10 cellular contexts compared by ENCODE assay signal in genomic region chr12:47777741-47778558, GRCh38. TPM values are rescaled to one million over a fixed set of nuclear protein-coding genes. Genes with fewer than 3 reads are reported as not detected.
DNase-seq lines count a peak whose midpoint lies in the region; ATAC-seq and TF ChIP-seq lines count a peak whose summit lies in the region.
"Had no signal": no experiment of that assay in that cellular context is flagged by ENCODE, and none has a peak within 500 bp of the region (broad histone marks: within the 10 kb centered on the region; RNA-seq: fewer than 3 reads in every experiment).

No MANE protein-coding gene starts in this region.

- H3K36me3 Mint-ChIP-seq in naive thymus-derived CD8-positive, alpha-beta T cell: peaks cover 0 to 4% (median 0%) of the 10 kb centered on the region in 3 donors

- DNase-seq in NCI-H2171 treated with DMSO at 0.1 percent for 48 hours (lab: John Stamatoyannopoulos, UW): peak; percentile 17
- no peak for DNase-seq in NCI-H2171 (lab: John Stamatoyannopoulos, UW)
- peak; percentile 62 to 78 for DNase-seq in SHP77 (lab: John Stamatoyannopoulos, UW)
- DNase-seq in left ventricle myocardium inferior: peak; percentile 49
- DNase-seq in spleen: peak; percentile 83
- DNase-seq in naive thymus-derived CD8-positive, alpha-beta T cell: no peak
- no peak for DNase-seq in T-helper 9 cell
- DNase-seq: kidney glomerular epithelial cell had no signal

- TF ChIP-seq POLR2A in spleen (IDR thresholded peaks at IDR 0.05): no peak

- peak overlapping the region in 2 of 10 donors; percentile 21 to 48 for H3K27ac Mint-ChIP-seq in naive thymus-derived CD8-positive, alpha-beta T cell

- H3K27me3 Mint-ChIP-seq in naive thymus-derived CD8-positive, alpha-beta T cell: no peaks in the 10 kb centered on the region

- no peaks in the 10 kb centered on the region for H3K9me3 ChIP-seq in left ventricle myocardium inferior (replicated peaks)
- H3K9me3 ChIP-seq in spleen: no peaks in the 10 kb centered on the region

- H3K4me3 ChIP-seq in left ventricle myocardium inferior: no peak overlapping the region
- H3K4me3 ChIP-seq in spleen: peak overlapping the region in 1 of 8 donors; percentile 11

- POLR2A ChIA-PET in naive thymus-derived CD8-positive, alpha-beta T cell (lab: Charles Lee): interaction anchor here (0.6 to 2.3 kb wide), 5 partner anchors 33 to 595 kb away, joined by 3 to 9 read pairs (median 5); partner anchors contain the start of gene HDAC7

- H3K4me1 ChIP-seq in left ventricle myocardium inferior: peaks cover 75% of the 10 kb centered on the region
- peaks cover 26 to 83% (median 69%) of the 10 kb centered on the region in 6 donors for H3K4me1 ChIP-seq in spleen

- H3K27ac ChIP-seq in left ventricle myocardium inferior (replicated peaks) (peak overlapping the region; percentile 71), spleen (peak overlapping the region in 6 of 8 donors; percentile 27 to 93 (median 90))
- H3K27ac ChIP-seq: VCaP had no signal

- TF ChIP-seq CTCF in left ventricle myocardium inferior (IDR thresholded peaks at IDR 0.05; ENCODE audit: borderline replicate concordance): no peak
- TF ChIP-seq CTCF in spleen (IDR thresholded peaks at IDR 0.05 in 8 of 11, conservative IDR thresholded peaks at IDR 0.05 in 3 of 11): no peak

- H3K36me3 ChIP-seq in left ventricle myocardium inferior: peaks cover 23% of the 10 kb centered on the region
- H3K36me3 ChIP-seq in spleen: peaks cover 0 to 32% (median 14%) of the 10 kb centered on the region in 6 donors

- intact Hi-C loops in left ventricle myocardium inferior (cut with micrococcal nuclease) (loop anchor here (10.0 kb wide), 1 partner anchor 57 kb away; no protein-coding TSS in a partner anchor), spleen (cut with DNase I; ENCODE audit: low total_unique reads) (no loop called here)

- H3K4me1 Mint-ChIP-seq in naive thymus-derived CD8-positive, alpha-beta T cell: peaks cover 18 to 37% (median 29%) of the 10 kb centered on the region in 4 donors

- H3K9me3 Mint-ChIP-seq in naive thymus-derived CD8-positive, alpha-beta T cell: no peaks in the 10 kb centered on the region

- no peak for ATAC-seq in naive thymus-derived CD8-positive, alpha-beta T cell
- no peak for ATAC-seq in GM21825 (IDR thresholded peaks at IDR 0.05; ENCODE audit: unreplicated experiment)

- no peak overlapping the region for H3K4me3 Mint-ChIP-seq in naive thymus-derived CD8-positive, alpha-beta T cell

- H3K27me3 ChIP-seq in left ventricle myocardium inferior (ENCODE audit: low read depth) (no peaks in the 10 kb centered on the region), spleen (replicated peaks in 1 of 7) (no peaks in the 10 kb centered on the region)

- WGBS in spleen, 5 donors: 28 to 47% (median 41%) methylated on average over 9 of the region's 9 CpGs

RNA-seq across cellular contexts. Expression of gene SLC48A1, which starts 4.9 kb away (rescaled TPM):
- total RNA-seq in left ventricle myocardium inferior (25.3 TPM), spleen (10 to 100 TPM; 20.2 to 66.4 (median 42.3) TPM)
- polyA plus RNA-seq in spleen: 10 to 100 TPM in 1 of 3 donors, 1 to 10 TPM in 2; 8.4 to 24.1 (median 9.5) TPM
- total RNA-seq in naive thymus-derived CD8-positive, alpha-beta T cell: 10 to 100 TPM; 11.5 to 12.8 TPM
- 10 to 100 TPM in 1 of 3 donors, 1 to 10 TPM in 2; 9.4 to 11.6 (median 9.7) TPM for polyA plus RNA-seq in naive thymus-derived CD8-positive, alpha-beta T cell

RNA-seq across cellular contexts. Expression of gene RAPGEF3, which starts 19.3 kb away (rescaled TPM):
- total RNA-seq in left ventricle myocardium inferior: 34.8 TPM
- total RNA-seq in spleen: 10 to 100 TPM; 50.6 to 84.3 (median 57.8) TPM
- 100 to 1,000 TPM in 1 of 3 donors, 10 to 100 TPM in 2; 21.4 to 116 (median 64.3) TPM for polyA plus RNA-seq in spleen
- total RNA-seq in naive thymus-derived CD8-positive, alpha-beta T cell: under 1 TPM; 0.63 to 0.65 TPM
- polyA plus RNA-seq in naive thymus-derived CD8-positive, alpha-beta T cell: under 1 TPM; 0.08 to 0.27 (median 0.12) TPM

RNA-seq across cellular contexts. Expression of gene HDAC7, which starts 41.8 kb away (rescaled TPM):
- total RNA-seq in left ventricle myocardium inferior (47.1 TPM), spleen (100 to 1,000 TPM in 5 of 7 donors, 10 to 100 TPM in 2; 74.9 to 158 (median 132) TPM)
- 10 to 100 TPM; 39.6 to 76.7 (median 52.2) TPM for polyA plus RNA-seq in spleen
- total RNA-seq in naive thymus-derived CD8-positive, alpha-beta T cell: 100 to 1,000 TPM; 160 to 165 TPM
- polyA plus RNA-seq in naive thymus-derived CD8-positive, alpha-beta T cell: 10 to 100 TPM; 10.2 to 30.5 (median 14.3) TPM

RNA-seq across cellular contexts. Expression of gene ENDOU, which starts 52.7 kb away (rescaled TPM):
- total RNA-seq in left ventricle myocardium inferior: 0.49 TPM
- total RNA-seq in spleen: under 1 TPM in 3 of 7 donors, not detected in 4; 0.32 to 0.92 (median 0.70) TPM
- under 1 TPM; 0.05 to 0.16 (median 0.13) TPM for polyA plus RNA-seq in spleen
- not detected for total RNA-seq in naive thymus-derived CD8-positive, alpha-beta T cell
- polyA plus RNA-seq in naive thymus-derived CD8-positive, alpha-beta T cell: not detected

Comparison
In these comparisons a context has a peak if more than half of its experiments do, and no peak if none do; other contexts are left out.
1. DNase-seq: peak in NCI-H2171 treated with DMSO at 0.1 percent for 48 hours (single experiment), SHP77 (2 of 2), left ventricle myocardium inferior (single experiment) and spleen (single experiment); none in NCI-H2171 (single experiment), naive thymus-derived CD8-positive, alpha-beta T cell (0 of 10) and T-helper 9 cell (single experiment).
2. RNA of gene RAPGEF3, which starts 19.3 kb away (total RNA-seq): 50.6 to 84.3 TPM in spleen and 34.8 TPM in left ventricle myocardium inferior (single experiment); 0.63 to 0.65 TPM in naive thymus-derived CD8-positive, alpha-beta T cell; every median in the first group is over 10 times any median in the second.